Comparison of ENCODE assay signal across 1 cellular context in genomic region chr1:46718727-46719622, GRCh38.
TF ChIP-seq lines count a peak whose summit lies in the region.

A gene with protein sequence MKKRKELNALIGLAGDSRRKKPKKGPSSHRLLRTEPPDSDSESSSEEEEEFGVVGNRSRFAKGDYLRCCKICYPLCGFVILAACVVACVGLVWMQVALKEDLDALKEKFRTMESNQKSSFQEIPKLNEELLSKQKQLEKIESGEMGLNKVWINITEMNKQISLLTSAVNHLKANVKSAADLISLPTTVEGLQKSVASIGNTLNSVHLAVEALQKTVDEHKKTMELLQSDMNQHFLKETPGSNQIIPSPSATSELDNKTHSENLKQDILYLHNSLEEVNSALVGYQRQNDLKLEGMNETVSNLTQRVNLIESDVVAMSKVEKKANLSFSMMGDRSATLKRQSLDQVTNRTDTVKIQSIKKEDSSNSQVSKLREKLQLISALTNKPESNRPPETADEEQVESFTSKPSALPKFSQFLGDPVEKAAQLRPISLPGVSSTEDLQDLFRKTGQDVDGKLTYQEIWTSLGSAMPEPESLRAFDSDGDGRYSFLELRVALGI (minus strand): TSS chr1:46719114. CDS start chr1:46718087, 1,027 bp downstream.

TF ChIP-seq in HepG2, 621 proteins besides CTCF, POLR2A, EP300 and RAD21 (continued from another document and continues in another):
- TF ChIP-seq ZNF646 (CRISPR knock-in tag; IDR thresholded peaks at IDR 0.05): no peak
- 0 out of 2 replicates have a peak, but pooled peaks have one; percentile 13 for TF ChIP-seq KLF6 (CRISPR knock-in tag; IDR thresholded peaks at IDR 0.05)
- TF ChIP-seq ZNF33B (CRISPR knock-in tag; IDR thresholded peaks at IDR 0.05): 0 out of 2 replicates have a peak, but pooled peaks have one; percentile 56
- TF ChIP-seq ZFX (CRISPR knock-in tag; IDR thresholded peaks at IDR 0.05; ENCODE audit: low read depth): peak; percentile 89
- no peak for TF ChIP-seq TOPORS (CRISPR knock-in tag; IDR thresholded peaks at IDR 0.05)
- 0 out of 2 replicates have a peak, but pooled peaks have one; percentile 82 for TF ChIP-seq DNMT1 (CRISPR knock-in tag; IDR thresholded peaks at IDR 0.05)
- TF ChIP-seq, protein P1, sequence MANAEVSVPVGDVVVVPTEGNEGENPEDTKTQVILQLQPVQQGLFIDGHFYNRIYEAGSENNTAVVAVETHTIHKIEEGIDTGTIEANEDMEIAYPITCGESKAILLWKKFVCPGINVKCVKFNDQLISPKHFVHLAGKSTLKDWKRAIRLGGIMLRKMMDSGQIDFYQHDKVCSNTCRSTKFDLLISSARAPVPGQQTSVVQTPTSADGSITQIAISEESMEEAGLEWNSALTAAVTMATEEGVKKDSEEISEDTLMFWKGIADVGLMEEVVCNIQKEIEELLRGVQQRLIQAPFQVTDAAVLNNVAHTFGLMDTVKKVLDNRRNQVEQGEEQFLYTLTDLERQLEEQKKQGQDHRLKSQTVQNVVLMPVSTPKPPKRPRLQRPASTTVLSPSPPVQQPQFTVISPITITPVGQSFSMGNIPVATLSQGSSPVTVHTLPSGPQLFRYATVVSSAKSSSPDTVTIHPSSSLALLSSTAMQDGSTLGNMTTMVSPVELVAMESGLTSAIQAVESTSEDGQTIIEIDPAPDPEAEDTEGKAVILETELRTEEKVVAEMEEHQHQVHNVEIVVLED (CRISPR knock-in tag; IDR thresholded peaks at IDR 0.05; ENCODE audit: borderline replicate concordance): peak; percentile 86
- TF ChIP-seq CBX1 (IDR thresholded peaks at IDR 0.05; ENCODE audit: low read depth): no peak
- TF ChIP-seq GRHL1 (CRISPR knock-in tag; conservative IDR thresholded peaks at IDR 0.05): no peak
- no peak for TF ChIP-seq CEBPG (CRISPR knock-in tag; IDR thresholded peaks at IDR 0.05)
- TF ChIP-seq ZFP90 (CRISPR knock-in tag; IDR thresholded peaks at IDR 0.05; ENCODE audit: borderline replicate concordance): peak; percentile 59; the same call in 1 of the 2 replicates
- peak; percentile 12; the same call in 1 of the 2 replicates for TF ChIP-seq ESRRA (CRISPR knock-in tag; IDR thresholded peaks at IDR 0.05; ENCODE audit: low read depth)
- TF ChIP-seq ZNF598 (CRISPR knock-in tag; IDR thresholded peaks at IDR 0.05; ENCODE audit: borderline replicate concordance): peak; percentile 48; the same call in 1 of the 2 replicates
- TF ChIP-seq SOX6 (IDR thresholded peaks at IDR 0.05): no peak
- TF ChIP-seq SOX6 (CRISPR knock-in tag; IDR thresholded peaks at IDR 0.05): 0 out of 2 replicates have a peak, but pooled peaks have one; percentile 32
- no peak for TF ChIP-seq RBM39 (IDR thresholded peaks at IDR 0.05; ENCODE audit: low read depth, low read length, poor library complexity, severe bottlenecking)
- TF ChIP-seq SMYD3 (CRISPR knock-in tag; IDR thresholded peaks at IDR 0.05): 0 out of 2 replicates have a peak, but pooled peaks have one; percentile 50
- TF ChIP-seq YY1 (IDR thresholded peaks at IDR 0.05; ENCODE audit: insufficient read depth, insufficient replicate concordance, low read depth, low read length): peak; percentile 64
- peak; percentile 28; the same call in 1 of the 2 replicates for TF ChIP-seq NCOA2 (CRISPR knock-in tag; IDR thresholded peaks at IDR 0.05)
- 0 out of 2 replicates have a peak, but pooled peaks have one; percentile 21 for TF ChIP-seq BCL6 (CRISPR knock-in tag; IDR thresholded peaks at IDR 0.05)
- TF ChIP-seq, protein P2, sequence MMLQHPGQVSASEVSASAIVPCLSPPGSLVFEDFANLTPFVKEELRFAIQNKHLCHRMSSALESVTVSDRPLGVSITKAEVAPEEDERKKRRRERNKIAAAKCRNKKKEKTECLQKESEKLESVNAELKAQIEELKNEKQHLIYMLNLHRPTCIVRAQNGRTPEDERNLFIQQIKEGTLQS (CRISPR knock-in tag; IDR thresholded peaks at IDR 0.05): 0 out of 2 replicates have a peak, but pooled peaks have one; percentile 31
- no peak for TF ChIP-seq KLF15 (CRISPR knock-in tag; IDR thresholded peaks at IDR 0.05; ENCODE audit: borderline replicate concordance)
- no peak for TF ChIP-seq CENPT (CRISPR knock-in tag; IDR thresholded peaks at IDR 0.05; ENCODE audit: low read depth)
- TF ChIP-seq ZSCAN30 (CRISPR knock-in tag; IDR thresholded peaks at IDR 0.05): no peak
- TF ChIP-seq NFAT5 (CRISPR knock-in tag; IDR thresholded peaks at IDR 0.05): no peak
- no peak for TF ChIP-seq NFE2 (CRISPR knock-in tag; IDR thresholded peaks at IDR 0.05)
- TF ChIP-seq TARDBP (CRISPR knock-in tag; IDR thresholded peaks at IDR 0.05): peak; percentile 75
- no peak for TF ChIP-seq KDM1A (CRISPR knock-in tag; IDR thresholded peaks at IDR 0.05)
- TF ChIP-seq, protein P3, sequence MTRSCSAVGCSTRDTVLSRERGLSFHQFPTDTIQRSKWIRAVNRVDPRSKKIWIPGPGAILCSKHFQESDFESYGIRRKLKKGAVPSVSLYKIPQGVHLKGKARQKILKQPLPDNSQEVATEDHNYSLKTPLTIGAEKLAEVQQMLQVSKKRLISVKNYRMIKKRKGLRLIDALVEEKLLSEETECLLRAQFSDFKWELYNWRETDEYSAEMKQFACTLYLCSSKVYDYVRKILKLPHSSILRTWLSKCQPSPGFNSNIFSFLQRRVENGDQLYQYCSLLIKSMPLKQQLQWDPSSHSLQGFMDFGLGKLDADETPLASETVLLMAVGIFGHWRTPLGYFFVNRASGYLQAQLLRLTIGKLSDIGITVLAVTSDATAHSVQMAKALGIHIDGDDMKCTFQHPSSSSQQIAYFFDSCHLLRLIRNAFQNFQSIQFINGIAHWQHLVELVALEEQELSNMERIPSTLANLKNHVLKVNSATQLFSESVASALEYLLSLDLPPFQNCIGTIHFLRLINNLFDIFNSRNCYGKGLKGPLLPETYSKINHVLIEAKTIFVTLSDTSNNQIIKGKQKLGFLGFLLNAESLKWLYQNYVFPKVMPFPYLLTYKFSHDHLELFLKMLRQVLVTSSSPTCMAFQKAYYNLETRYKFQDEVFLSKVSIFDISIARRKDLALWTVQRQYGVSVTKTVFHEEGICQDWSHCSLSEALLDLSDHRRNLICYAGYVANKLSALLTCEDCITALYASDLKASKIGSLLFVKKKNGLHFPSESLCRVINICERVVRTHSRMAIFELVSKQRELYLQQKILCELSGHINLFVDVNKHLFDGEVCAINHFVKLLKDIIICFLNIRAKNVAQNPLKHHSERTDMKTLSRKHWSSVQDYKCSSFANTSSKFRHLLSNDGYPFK (CRISPR knock-in tag; IDR thresholded peaks at IDR 0.05; ENCODE audit: borderline replicate concordance): peak; percentile 65; the same call in 1 of the 2 replicates
- TF ChIP-seq ZNF891 (CRISPR knock-in tag; IDR thresholded peaks at IDR 0.05): peak; percentile 72; the same call in 1 of the 2 replicates
- TF ChIP-seq DDIT3 (CRISPR knock-in tag; IDR thresholded peaks at IDR 0.05): no peak
- TF ChIP-seq FOXJ3 (CRISPR knock-in tag; IDR thresholded peaks at IDR 0.05; ENCODE audit: borderline replicate concordance): no peak
- TF ChIP-seq RNF219 (CRISPR knock-in tag; IDR thresholded peaks at IDR 0.05): no peak
- TF ChIP-seq GATAD1 (CRISPR knock-in tag; IDR thresholded peaks at IDR 0.05): peak; percentile 90
- TF ChIP-seq ZNF547 (CRISPR knock-in tag; IDR thresholded peaks at IDR 0.05): peak; percentile 59
